ENCODE assay signal across 10 cellular contexts in the genomic region with DNA sequence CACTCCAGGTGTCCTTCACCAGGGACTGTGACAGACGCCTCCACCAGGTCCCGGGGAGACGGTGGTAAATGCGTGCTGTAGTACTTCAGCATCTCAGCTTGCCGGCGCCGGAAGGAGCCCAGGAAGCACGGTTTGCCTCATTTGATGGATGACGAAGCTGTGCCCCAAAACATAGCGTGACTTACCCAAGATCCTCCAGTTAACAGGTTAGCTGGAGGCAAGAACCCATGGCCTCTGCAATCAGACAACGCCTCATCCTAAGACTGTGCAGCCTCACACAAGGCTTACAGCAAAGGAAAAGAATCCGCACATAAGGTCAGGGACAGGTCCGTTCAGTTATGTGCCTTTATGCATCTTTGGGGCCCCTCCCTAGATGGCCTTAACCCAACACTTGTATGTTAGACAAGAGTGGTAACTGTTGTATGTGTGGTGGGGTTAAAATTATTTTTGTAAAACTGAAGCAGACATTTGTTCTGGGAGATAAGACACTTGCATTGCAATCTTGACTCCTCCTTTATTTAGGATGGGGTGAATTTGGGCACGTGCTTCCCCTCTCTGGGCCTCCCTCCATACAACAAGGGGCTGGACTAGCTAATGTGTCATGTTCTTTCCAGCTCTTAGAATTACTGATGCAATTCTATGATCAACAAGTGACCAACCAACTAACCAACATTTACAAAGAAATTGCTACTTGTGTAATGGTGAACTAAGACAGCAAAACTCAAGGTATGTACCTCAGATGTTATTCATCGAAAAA. TPM values are rescaled to one million over a fixed set of nuclear protein-coding genes. Genes with fewer than 3 reads are reported as not detected.
DNase-seq lines count a peak whose midpoint lies in the region; ATAC-seq and TF ChIP-seq lines count a peak whose summit lies in the region.
"Had no signal": no experiment of that assay in that cellular context is flagged by ENCODE, and none has a peak within 500 bp of the region (broad histone marks: within the 10 kb centered on the region; RNA-seq: fewer than 3 reads in every experiment).

No MANE protein-coding gene starts in this region.

- H3K4me2 ChIP-seq in mesendoderm (ENCODE audit: low read length): no peak overlapping the region

- H3K79me2 ChIP-seq in mesendoderm (ENCODE audit: control insufficient read depth, insufficient read depth, low read length): peaks cover 30% of the 10 kb centered on the region

- H2BK120ac ChIP-seq in mesendoderm (ENCODE audit: low read depth, low read length): no peak overlapping the region

- H3K4me3 ChIP-seq in heart left ventricle (no peak overlapping the region), mesendoderm (ENCODE audit: low read length) (no peak overlapping the region), urinary bladder (ENCODE audit: low read depth, low read length) (no peak overlapping the region)

- no peak overlapping the region for H4K8ac ChIP-seq in mesendoderm (ENCODE audit: low read depth, low read length)

- H3K23ac ChIP-seq in mesendoderm (ENCODE audit: low read length): no peak overlapping the region

- no peak overlapping the region for H2AK5ac ChIP-seq in mesendoderm (ENCODE audit: low read length)

- peaks cover 0 to 92% (median 73%) of the 10 kb centered on the region in 12 donors for H3K4me1 ChIP-seq in heart left ventricle
- H3K4me1 ChIP-seq in mesendoderm (ENCODE audit: control insufficient read depth, low read depth, low read length): peaks cover 12% of the 10 kb centered on the region
- no peaks in the 10 kb centered on the region for H3K4me1 ChIP-seq in urinary bladder (ENCODE audit: insufficient read depth)

- no peak overlapping the region for H2BK5ac ChIP-seq in mesendoderm (ENCODE audit: low read length)

- ATAC-seq in heart left ventricle: no peak
- ATAC-seq in left cardiac atrium: no peak
- ATAC-seq in GM19023 (IDR thresholded peaks at IDR 0.05; ENCODE audit: unreplicated experiment): no peak
- no peak for ATAC-seq in HG02981 (IDR thresholded peaks at IDR 0.05; ENCODE audit: unreplicated experiment)
- ATAC-seq: natural killer cell had no signal

- WGBS in heart left ventricle, 4 donors: 61 to 68% (median 63%) methylated on average over 7 to 15 of the region's 15 CpGs
- whole genome bisulfite sequencing in mesendoderm (ENCODE audit: extremely low coverage, insufficient coverage, low lambda C conversion rate): no CpG with 5 or more reads among the region's 15 CpGs
- 35% methylated on average over 15 of the region's 15 CpGs for WGBS in urinary bladder

- H3K4ac ChIP-seq in mesendoderm (ENCODE audit: low read depth, low read length): no peak overlapping the region

- H3K18ac ChIP-seq in mesendoderm (ENCODE audit: low read length): no peak overlapping the region

- no peak for TF ChIP-seq POLR2A in heart left ventricle (IDR thresholded peaks at IDR 0.05)

- peak overlapping the region; percentile 36 for H3K56ac ChIP-seq in mesendoderm (ENCODE audit: low read length)

- H3K79me1 ChIP-seq in mesendoderm (ENCODE audit: low read length): peaks cover 11% of the 10 kb centered on the region

- H3K27me3 ChIP-seq in heart left ventricle: no peaks in the 10 kb centered on the region
- no peaks in the 10 kb centered on the region for H3K27me3 ChIP-seq in mesendoderm (ENCODE audit: insufficient read depth, low read length, poor library complexity)

- no peak overlapping the region for H3K9ac ChIP-seq in mesendoderm (ENCODE audit: low read length)

- no peak overlapping the region for H4K5ac ChIP-seq in mesendoderm (ENCODE audit: low read length)

- DNase-seq in heart left ventricle (no peak), left cardiac atrium (no peak), caudate nucleus (lab: John Stamatoyannopoulos, UW) (no peak), mesendoderm (no peak), GM10266 (ENCODE audit: extremely low spot score) (no peak)
- DNase-seq: natural killer cell, NCI-H510A treated with DMSO at 0.1 percent for 48 hours had no signal

- H2BK15ac ChIP-seq in mesendoderm (replicated peaks; ENCODE audit: low read depth): no peak overlapping the region

- peak overlapping the region; percentile 26 to 94 (median 80) for H3K27ac ChIP-seq in heart left ventricle
- H3K27ac ChIP-seq in caudate nucleus (ENCODE audit: low read depth, low read length): peak overlapping the region; percentile 74
- no peak overlapping the region for H3K27ac ChIP-seq in mesendoderm (ENCODE audit: low read depth, low read length)
- peak overlapping the region; percentile 47 for H3K27ac ChIP-seq in urinary bladder (ENCODE audit: low read depth)

- intact Hi-C loops in heart left ventricle (cut with DNase I) (loop anchor here in 4 of 10 donors (5.0 kb wide), 3 partner anchors 33 to 38 kb away; a partner anchor contains a TSS), left cardiac atrium (cut with DNase I) (loop anchor here in 1 of 2 donors (5.0 kb wide), 1 partner anchor 38 kb away; a partner anchor contains a TSS)

- TF ChIP-seq CTCF in heart left ventricle (IDR thresholded peaks at IDR 0.05) (no peak), GM10266 (IDR thresholded peaks at IDR 0.05; ENCODE audit: control insufficient read depth, insufficient read depth, low read depth, missing control alignments) (no peak)

- no peaks in the 10 kb centered on the region for H3K9me3 ChIP-seq in heart left ventricle

- peaks cover 0 to 22% (median 7%) of the 10 kb centered on the region in 9 donors for H3K36me3 ChIP-seq in heart left ventricle
- H3K36me3 ChIP-seq in mesendoderm (ENCODE audit: control insufficient read depth, insufficient read depth, low read length): no peaks in the 10 kb centered on the region
- no peaks in the 10 kb centered on the region for H3K36me3 ChIP-seq in urinary bladder (ENCODE audit: insufficient read depth)

RNA-seq across cellular contexts. Expression of a gene that starts 39.4 kb away (rescaled TPM):
- total RNA-seq in heart left ventricle: 10 to 100 TPM; 24.0 to 40.4 (median 32.6) TPM
- polyA plus RNA-seq in heart left ventricle: 10 to 100 TPM; 24.5 to 25.8 TPM
- total RNA-seq in left cardiac atrium: 10 to 100 TPM; 28.6 to 36.1 TPM
- polyA plus RNA-seq in mesendoderm (2013, experiment 1 of 2): 34.6 TPM
- 34.3 TPM for polyA plus RNA-seq in mesendoderm (2013, experiment 2 of 2)
- total RNA-seq in urinary bladder: 77.1 TPM
- polyA plus RNA-seq in urinary bladder: 42.3 TPM
